In genomic region chr11:12331239-12331874, GRCh38 we compare ENCODE assay signal across 7 cellular contexts. TPM values are rescaled to one million over a fixed set of nuclear protein-coding genes. Genes with fewer than 3 reads are reported as not detected.
DNase-seq lines count a peak whose midpoint lies in the region; ATAC-seq and TF ChIP-seq lines count a peak whose summit lies in the region.

No MANE protein-coding gene starts in this region.

- peaks cover 3 to 5% of the 10 kb centered on the region in 2 donors for H3K4me1 ChIP-seq in gastrocnemius medialis

- ATAC-seq in T-helper 17 cell = peak; percentile 58
- peak; percentile 83 to 85 for ATAC-seq in gastrocnemius medialis
- no peak for ATAC-seq in HG02759 (IDR thresholded peaks at IDR 0.05; ENCODE audit: unreplicated experiment)

- no peak for TF ChIP-seq POLR2A in gastrocnemius medialis (IDR thresholded peaks at IDR 0.05)

- no peaks in the 10 kb centered on the region for H3K27me3 ChIP-seq in gastrocnemius medialis

- in situ Hi-C loops in GM13976 (cut with MboI; ENCODE audit: low sequenced_read_pairs, unreplicated experiment) (loop anchor here (25.0 kb wide), 1 partner anchor 556 kb away; no protein-coding TSS in a partner anchor), astrocyte of the cerebellum (cut with HindIII; ENCODE audit: low sequenced_read_pairs) (no loop called here), gastrocnemius medialis (cut with MboI; ENCODE audit: low sequenced_read_pairs in 4 of 4) (loop anchor here in 3 of 4 donors (5.0 to 25.0 kb wide), 4 partner anchors 556 to 856 kb away; no protein-coding TSS in a partner anchor)

- no peaks in the 10 kb centered on the region for H3K36me3 ChIP-seq in gastrocnemius medialis

- H3K36me3 Mint-ChIP-seq in T-helper 17 cell (ENCODE audit: low read depth) = peaks cover 8% of the 10 kb centered on the region

- intact Hi-C loops in gastrocnemius medialis (cut with DNase I; ENCODE audit: low total_unique reads) = loop anchor here (1.0 to 10.0 kb wide), 4 partner anchors 47 to 851 kb away; no protein-coding TSS in a partner anchor

- H3K4me1 Mint-ChIP-seq in T-helper 17 cell = peaks cover 4% of the 10 kb centered on the region

- no peak overlapping the region for H3K27ac ChIP-seq in gastrocnemius medialis

- no peak overlapping the region for H3K27ac Mint-ChIP-seq in T-helper 17 cell

- H3K27me3 Mint-ChIP-seq in T-helper 17 cell = no peaks in the 10 kb centered on the region

- H3K4me3 ChIP-seq in astrocyte of the cerebellum (ENCODE audit: low read depth, low read length) = no peak overlapping the region
- no peak overlapping the region for H3K4me3 ChIP-seq in gastrocnemius medialis

- H3K9me3 ChIP-seq in T-helper 17 cell (ENCODE audit: control insufficient read depth, low read length, poor library complexity, severe bottlenecking) (no peaks in the 10 kb centered on the region), gastrocnemius medialis (no peaks in the 10 kb centered on the region)

- no peak overlapping the region for H3K4me3 Mint-ChIP-seq in T-helper 17 cell

- peak; percentile 40 for DNase-seq in GM13976 (ENCODE audit: low spot score)
- peak; percentile 86 for DNase-seq in NCI-H1694 treated with DMSO at 0.1 percent for 48 hours (lab: John Stamatoyannopoulos, UW)
- DNase-seq in T-helper 17 cell = peak; percentile 46 to 53 (median 47)
- peak; percentile 84 for DNase-seq in astrocyte of the cerebellum (ENCODE audit: low read depth)
- DNase-seq in hippocampal formation (lab: John Stamatoyannopoulos, UW) = peak; percentile 78 to 86
- DNase-seq in gastrocnemius medialis = peak; percentile 50 to 64

- TF ChIP-seq CTCF in GM13976 (IDR thresholded peaks at IDR 0.05; ENCODE audit: borderline replicate concordance, control extremely low read depth, extremely low read depth, insufficient read depth, missing control alignments) (peak; percentile 62), astrocyte of the cerebellum (IDR thresholded peaks at IDR 0.05; ENCODE audit: low read depth, low read length, missing control alignments) (peak; percentile 72), gastrocnemius medialis (IDR thresholded peaks at IDR 0.05 in 4 of 5, conservative IDR thresholded peaks at IDR 0.05 in 1 of 5) (peak; percentile 64 to 84 (median 78))

RNA-seq across cellular contexts. Expression of gene PARVA, which starts 46.0 kb away (rescaled TPM):
- 1 to 10 TPM in 1 of 2 donors, under 1 TPM in 1; 0.16 to 1.8 TPM for total RNA-seq in T-helper 17 cell
- 1 to 10 TPM; 4.4 to 9.7 (median 8.4) TPM for total RNA-seq in gastrocnemius medialis
